1 cellular context compared by ENCODE assay signal in genomic region chr20:35909796-35910195, GRCh38.
A peak's percentile ranks its signal among the peaks of the same experiment; 100 is the strongest.
TF ChIP-seq lines count a peak whose summit lies in the region.

No MANE protein-coding gene starts in this region.

TF ChIP-seq in K562, 482 proteins besides CTCF, POLR2A, EP300 and RAD21:
- TF ChIP-seq HMBOX1 (IDR thresholded peaks at IDR 0.05), result no peak
- peak; percentile 74 for TF ChIP-seq RBM25 (IDR thresholded peaks at IDR 0.05; ENCODE audit: low read depth, low read length, severe bottlenecking)
TF ChIP-seq in K562: peak in this region for 1.
